8 cellular contexts compared by ENCODE assay signal in genomic region chr4:154551872-154552686, GRCh38. TPM values are rescaled to one million over a fixed set of nuclear protein-coding genes. Genes with fewer than 3 reads are reported as not detected.
DNase-seq lines count a peak whose midpoint lies in the region; ATAC-seq, FAIRE-seq and TF ChIP-seq lines count a peak whose summit lies in the region.

No MANE protein-coding gene starts in this region.

- H3K36me3 ChIP-seq in Karpas-422 (ENCODE audit: insufficient read depth, low read length) (peaks cover 8% of the 10 kb centered on the region; the same call in 1 of the 2 replicates), pancreas (peaks cover 0 to 4% (median 0%) of the 10 kb centered on the region in 3 donors)

- H3K4me2 ChIP-seq in Karpas-422 (ENCODE audit: low read depth, low read length, poor library complexity, severe bottlenecking), result no peak overlapping the region

- peaks cover 13% of the 10 kb centered on the region for H3K4me1 Mint-ChIP-seq in type B pancreatic cell (ENCODE audit: unreplicated experiment)

- no peaks in the 10 kb centered on the region for H3K9me3 Mint-ChIP-seq in type B pancreatic cell

- no peaks in the 10 kb centered on the region for H3K27me3 Mint-ChIP-seq in type B pancreatic cell

- H4K20me1 ChIP-seq in Karpas-422 (ENCODE audit: insufficient read depth, low read depth, low read length), result peaks cover 8% of the 10 kb centered on the region; the same call in 1 of the 2 replicates

- H2AFZ ChIP-seq in Karpas-422 (ENCODE audit: low read length), result peak overlapping the region; percentile 85

- ATAC-seq in GM21825 (IDR thresholded peaks at IDR 0.05; ENCODE audit: unreplicated experiment) (peak; percentile 40), pancreas (peak; percentile 70 to 84 (median 78))

- WGBS in pancreas, 2 donors, result 15 to 20% methylated on average over 6 of the region's 6 CpGs

- H3K9ac ChIP-seq in Karpas-422 (ENCODE audit: low read length), result no peak overlapping the region

- H3K27me3 ChIP-seq in Karpas-422 (ENCODE audit: low read length) (no peaks in the 10 kb centered on the region), pancreas (no peaks in the 10 kb centered on the region)

- H3K9me3 ChIP-seq in Karpas-422 (ENCODE audit: low read length) (no peaks in the 10 kb centered on the region), pancreas (no peaks in the 10 kb centered on the region)

- H3K27ac Mint-ChIP-seq in type B pancreatic cell, result no peak overlapping the region

- H3K27ac ChIP-seq in Karpas-422 (ENCODE audit: low read length) (no peak overlapping the region), pancreas (no peak overlapping the region)

- DNase-seq in ELR (ENCODE audit: low read depth) (peak; percentile 77), Karpas-422 (peak; percentile 93), RPMI8226 (peak; percentile 57), frontal cortex (ENCODE audit: low spot score in 2 of 2) (peak in 1 of 2 donors; percentile 51), pancreas (peak; percentile 57 to 82 (median 68)), type B pancreatic cell (ENCODE audit: extremely low spot score, unreplicated experiment) (no peak)
- peak; percentile 48 for DNase-seq in activated effector memory CD4-positive, alpha-beta T cell treated with Interleukin-2 at 50 U/mL for 16 hours

- H3K4me3 ChIP-seq in Karpas-422 (ENCODE audit: low read length), result no peak overlapping the region
- H3K4me3 ChIP-seq in pancreas, result no peak overlapping the region

- no peak overlapping the region for H3K4me3 Mint-ChIP-seq in type B pancreatic cell

- peaks cover 31% of the 10 kb centered on the region for H3K79me2 ChIP-seq in Karpas-422 (ENCODE audit: low read length)

- peaks cover 4% of the 10 kb centered on the region for H3K36me3 Mint-ChIP-seq in type B pancreatic cell

- FAIRE-seq in frontal cortex (lab: Jason Lieb, UNC) (peak; percentile 58), pancreas (lab: Jason Lieb, UNC) (peak; percentile 97)

- TF ChIP-seq CTCF in pancreas (IDR thresholded peaks at IDR 0.05), result peak; percentile 18 to 68 (median 58)
- TF ChIP-seq CTCF in type B pancreatic cell (conservative IDR thresholded peaks at IDR 0.05), result peak; percentile 91

- intact Hi-C loops in pancreas (cut with DNase I), result loop anchor here in 1 of 3 donors (10.0 kb wide), 1 partner anchor 233 kb away; the partner anchor contains the start of gene RBM46

- H3K4me1 ChIP-seq in Karpas-422 (ENCODE audit: low read length) (peaks cover 29% of the 10 kb centered on the region), pancreas (peaks cover 0 to 11% (median 7%) of the 10 kb centered on the region in 3 donors)

- H3K9me2 ChIP-seq in Karpas-422 (replicated peaks; ENCODE audit: insufficient read depth, low read length), result no peaks in the 10 kb centered on the region

RNA-seq across cellular contexts. Expression of gene PLRG1, which starts 1.9 kb away (rescaled TPM):
- 57.9 and 112 TPM in 2 replicates for total RNA-seq in Karpas-422 (2014; rRNA removed; shearing (Covaris generic); ENCODE audit: low replicate concordance)
- total RNA-seq in frontal cortex (77.0 TPM), pancreas (10 to 100 TPM; 18.5 to 34.8 (median 30.5) TPM), type B pancreatic cell (ENCODE audit: low replicate concordance) (92.9 and 95.7 TPM in 2 replicates)
- polyA plus RNA-seq in pancreas, result 10 to 100 TPM; 20.6 to 38.6 TPM

RNA-seq across cellular contexts. Expression of gene FGB, which starts 10.7 kb away (rescaled TPM):
- not detected in 2 replicates for total RNA-seq in Karpas-422 (2014; rRNA removed; shearing (Covaris generic); ENCODE audit: low replicate concordance)
- total RNA-seq in frontal cortex, result not detected
- 1 to 10 TPM in 2 of 6 donors, under 1 TPM in 2, not detected in 2; 0.20 to 6.6 (median 1.5) TPM for total RNA-seq in pancreas
- polyA plus RNA-seq in pancreas, result 1 to 10 TPM in 1 of 2 donors, under 1 TPM in 1; 0.59 to 1.6 TPM
- 32.8 and 199 TPM in 2 replicates for total RNA-seq in type B pancreatic cell (ENCODE audit: low replicate concordance)

RNA-seq across cellular contexts. Expression of gene FGA, which starts 38.5 kb away (rescaled TPM):
- total RNA-seq in Karpas-422 (2014; rRNA removed; shearing (Covaris generic); ENCODE audit: low replicate concordance), result not detected in 2 replicates
- not detected for total RNA-seq in frontal cortex
- 10 to 100 TPM in 3 of 6 donors, 1 to 10 TPM in 2, under 1 TPM in 1; 0.09 to 30.3 (median 7.7) TPM for total RNA-seq in pancreas
- 10 to 100 TPM in 1 of 2 donors, 1 to 10 TPM in 1; 1.4 to 15.2 TPM for polyA plus RNA-seq in pancreas
- total RNA-seq in type B pancreatic cell (ENCODE audit: low replicate concordance), result 13.4 and 41.0 TPM in 2 replicates
